Comparison of ENCODE assay signal across 8 cellular contexts in genomic region chr19:1206063-1206732, GRCh38. TPM values are rescaled to one million over a fixed set of nuclear protein-coding genes. Genes with fewer than 3 reads are reported as not detected.
DNase-seq lines count a peak whose midpoint lies in the region; ATAC-seq and TF ChIP-seq lines count a peak whose summit lies in the region.

No MANE protein-coding gene starts in this region.

- H3K9me3 ChIP-seq in MG63 (no peaks in the 10 kb centered on the region), duodenal mucosa (ENCODE audit: control insufficient read depth in 1 of 2, low read length in 2 of 2) (no peaks in the 10 kb centered on the region)

- H3K9me3 Mint-ChIP-seq in natural killer cell, result no peaks in the 10 kb centered on the region

- TF ChIP-seq CTCF in C4-2B (conservative IDR thresholded peaks at IDR 0.05), result no peak
- no peak for TF ChIP-seq CTCF in natural killer cell (IDR thresholded peaks at IDR 0.05)

- H3K4me1 ChIP-seq in duodenal mucosa (ENCODE audit: control insufficient read depth in 1 of 2, insufficient read depth in 2 of 2, low read length in 2 of 2), result peaks cover 30 to 36% of the 10 kb centered on the region in 2 donors

- H3K27ac Mint-ChIP-seq in natural killer cell, result peak overlapping the region; percentile 88 to 90

- no peaks in the 10 kb centered on the region for H3K36me3 Mint-ChIP-seq in natural killer cell

- H3K27me3 ChIP-seq in MG63 (no peaks in the 10 kb centered on the region), duodenal mucosa (ENCODE audit: control insufficient read depth in 1 of 2, insufficient read depth in 2 of 2, low read length in 2 of 2) (no peaks in the 10 kb centered on the region)

- intact Hi-C loops in natural killer cell (cut with micrococcal nuclease), result no loop called here

- H3K27ac ChIP-seq in C4-2B (peak overlapping the region; percentile 70), duodenal mucosa (ENCODE audit: low read depth, low read length) (peak overlapping the region; percentile 32)

- H3K9ac ChIP-seq in duodenal mucosa (ENCODE audit: low read depth in 1 of 2, low read length in 2 of 2), result peak overlapping the region; percentile 81

- peak overlapping the region; percentile 96 for H3K4me3 Mint-ChIP-seq in natural killer cell

- no peak for ATAC-seq in natural killer cell
- no peak for ATAC-seq in GM21423 (IDR thresholded peaks at IDR 0.05; ENCODE audit: unreplicated experiment)

- H3K36me3 ChIP-seq in MG63 (peaks cover 2% of the 10 kb centered on the region; the same call in 1 of the 2 replicates), duodenal mucosa (ENCODE audit: control insufficient read depth in 1 of 2, insufficient read depth in 2 of 2, low read length in 2 of 2) (peaks cover 0 to 7% of the 10 kb centered on the region in 2 donors)

- DNase-seq in MG63 (no peak), natural killer cell (no peak), C1 segment of cervical spinal cord (lab: John Stamatoyannopoulos, UW) (no peak), 8988T (no peak), NCI-H2171 (lab: John Stamatoyannopoulos, UW) (no peak)

- H3K4me3 ChIP-seq in MG63, result peak overlapping the region; percentile 57
- H3K4me3 ChIP-seq in duodenal mucosa (ENCODE audit: low read depth in 1 of 2, low read length in 2 of 2), result peak overlapping the region; percentile 75 to 84

- peaks cover 14 to 34% of the 10 kb centered on the region in 2 donors for H3K4me1 Mint-ChIP-seq in natural killer cell

- no peaks in the 10 kb centered on the region for H3K27me3 Mint-ChIP-seq in natural killer cell (ENCODE audit: low read depth in 2 of 2)

RNA-seq across cellular contexts. Expression of gene STK11, which starts 0.6 kb away (rescaled TPM):
- total RNA-seq in MG63 (2014; rRNA removed; shearing (Covaris generic); ENCODE audit: low replicate concordance), result 43.2 and 51.5 TPM in 2 replicates
- total RNA-seq in natural killer cell, result 10 to 100 TPM; 51.5 to 61.1 (median 54.0) TPM

RNA-seq across cellular contexts. Expression of gene CBARP, which starts 31.6 kb away (rescaled TPM):
- total RNA-seq in MG63 (2014; rRNA removed; shearing (Covaris generic); ENCODE audit: low replicate concordance), result 0.30 and 0.35 TPM in 2 replicates
- total RNA-seq in natural killer cell, result under 1 TPM in 2 of 3 donors, not detected in 1; 0.14 to 0.41 TPM

RNA-seq across cellular contexts. Expression of gene SBNO2, which starts 32.1 kb away (rescaled TPM):
- total RNA-seq in MG63 (2014; rRNA removed; shearing (Covaris generic); ENCODE audit: low replicate concordance), result 15.6 and 22.7 TPM in 2 replicates
- total RNA-seq in natural killer cell, result 100 to 1,000 TPM in 1 of 3 donors, 10 to 100 TPM in 2; 92.0 to 106 (median 94.3) TPM

RNA-seq across cellular contexts. Expression of gene ATP5F1D, which starts 35.4 kb away (rescaled TPM):
- 29.4 and 33.8 TPM in 2 replicates for total RNA-seq in MG63 (2014; rRNA removed; shearing (Covaris generic); ENCODE audit: low replicate concordance)
- total RNA-seq in natural killer cell, result 100 to 1,000 TPM in 2 of 3 donors, 10 to 100 TPM in 1; 88.6 to 119 (median 104) TPM

RNA-seq across cellular contexts. Expression of gene MIDN, which starts 42.2 kb away (rescaled TPM):
- total RNA-seq in MG63 (2014; rRNA removed; shearing (Covaris generic); ENCODE audit: low replicate concordance), result 4.6 and 5.7 TPM in 2 replicates
- total RNA-seq in natural killer cell, result 100 to 1,000 TPM; 296 to 367 (median 314) TPM
